In the genomic region with DNA sequence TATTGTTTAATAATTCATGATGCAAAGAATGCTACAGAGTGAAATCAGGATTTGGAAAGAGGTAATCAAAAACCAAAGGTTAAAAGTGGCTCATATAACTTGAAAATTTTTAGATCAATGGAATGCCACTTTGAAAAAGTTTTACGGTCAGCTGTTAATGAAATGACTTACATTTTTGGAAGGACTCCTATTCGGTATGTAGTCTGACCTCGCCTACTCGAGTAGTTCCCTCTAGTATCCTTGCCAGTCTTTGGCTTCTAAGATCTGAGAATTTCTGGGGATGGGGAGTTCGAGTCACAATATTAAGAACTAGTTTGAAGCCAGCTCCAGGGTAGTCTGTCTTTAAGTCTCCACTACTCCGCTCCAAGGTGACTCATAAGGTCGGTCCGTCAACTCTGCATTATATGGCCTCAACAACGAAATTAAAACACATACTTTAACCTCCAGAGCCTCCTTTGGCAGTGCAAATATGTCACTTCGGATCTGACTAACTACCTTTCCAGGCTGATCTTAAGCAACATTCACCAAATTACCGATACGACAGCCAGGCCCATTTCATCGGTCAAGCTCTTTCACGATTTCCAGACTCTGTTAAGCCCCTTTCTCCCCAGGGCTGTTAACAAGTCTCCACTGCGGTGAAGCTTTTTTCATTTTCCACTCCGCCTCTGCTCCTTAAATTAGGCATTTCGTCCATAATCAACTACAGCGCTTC, we compare ENCODE assay signal across 8 cellular contexts. TPM values are rescaled to one million over a fixed set of nuclear protein-coding genes. Genes with fewer than 3 reads are reported as not detected.
DNase-seq lines count a peak whose midpoint lies in the region; ATAC-seq and TF ChIP-seq lines count a peak whose summit lies in the region.

No MANE protein-coding gene starts in this region.

- peaks cover 0 to 5% (median 0%) of the 10 kb centered on the region in 11 donors for H3K9me3 ChIP-seq in heart right ventricle
- no peaks in the 10 kb centered on the region for H3K9me3 ChIP-seq in psoas muscle

- H3K4me3 ChIP-seq in GM06990 (replicated peaks; ENCODE audit: low read depth, low read length) (peak overlapping the region; percentile 86), heart right ventricle (peak overlapping the region; percentile 33 to 98 (median 83)), psoas muscle (peak overlapping the region; percentile 99)

- ATAC-seq in GM21619 (IDR thresholded peaks at IDR 0.05; ENCODE audit: unreplicated experiment): peak; percentile 2
- peak in 7 of 8 donors; percentile 0 to 19 (median 4) for ATAC-seq in heart right ventricle
- peak; percentile 8 to 33 (median 22) for ATAC-seq in psoas muscle

- H3K36me3 ChIP-seq in GM06990 (ENCODE audit: control insufficient read depth, insufficient read depth, low read length): no peaks in the 10 kb centered on the region; the same call in 1 of the 2 replicates
- H3K36me3 ChIP-seq in heart right ventricle: peaks cover 0 to 7% (median 0%) of the 10 kb centered on the region in 9 donors
- H3K36me3 ChIP-seq in psoas muscle (ENCODE audit: insufficient read depth in 1 of 2, low read depth in 1 of 2): no peaks in the 10 kb centered on the region

- peaks cover 61% of the 10 kb centered on the region for H3K4me1 Mint-ChIP-seq in activated naive CD4-positive, alpha-beta T cell treated with anti-CD3 and anti-CD28 coated beads, Interleukin-2, amount 50 U/mL, for 24 hours

- 6 to 8% methylated on average over 18 of the region's 18 CpGs for WGBS in heart right ventricle, 2 donors
- 3 to 7% (median 3%) methylated on average over 18 of the region's 18 CpGs for WGBS in psoas muscle, 3 donors

- peak overlapping the region; percentile 99 for H3K27ac Mint-ChIP-seq in activated naive CD4-positive, alpha-beta T cell treated with anti-CD3 and anti-CD28 coated beads, Interleukin-2, amount 50 U/mL, for 24 hours

- H3K27me3 Mint-ChIP-seq in activated naive CD4-positive, alpha-beta T cell treated with anti-CD3 and anti-CD28 coated beads, Interleukin-2, amount 50 U/mL, for 24 hours: no peaks in the 10 kb centered on the region

- intact Hi-C loops in heart right ventricle (cut with DNase I) (loop anchor here in 6 of 10 donors (2.0 to 5.0 kb wide), 4 partner anchors 123 to 218 kb away; partner anchors contain the start of genes ELF2 (in 4 of the 6) and RAB33B (in 1 of the 6)), psoas muscle (cut with DNase I) (loop anchor here in 1 of 2 donors (5.0 kb wide), 1 partner anchor 33 kb away; no protein-coding TSS in a partner anchor)

- H3K9me3 Mint-ChIP-seq in activated naive CD4-positive, alpha-beta T cell treated with anti-CD3 and anti-CD28 coated beads, Interleukin-2, amount 50 U/mL, for 24 hours: no peaks in the 10 kb centered on the region

- no peak for TF ChIP-seq CTCF in GM06990 (IDR thresholded peaks at IDR 0.05; ENCODE audit: insufficient read depth, low read length, poor library complexity, severe bottlenecking)
- no peak for TF ChIP-seq CTCF in heart right ventricle (IDR thresholded peaks at IDR 0.05)
- TF ChIP-seq CTCF in psoas muscle (IDR thresholded peaks at IDR 0.05): no peak

- no peaks in the 10 kb centered on the region for H3K27me3 ChIP-seq in GM06990 (replicated peaks; ENCODE audit: control insufficient read depth, insufficient read depth, low read length)
- no peaks in the 10 kb centered on the region for H3K27me3 ChIP-seq in heart right ventricle
- no peaks in the 10 kb centered on the region for H3K27me3 ChIP-seq in psoas muscle (ENCODE audit: insufficient read depth in 3 of 3, low read length in 2 of 3)

- H3K4me3 Mint-ChIP-seq in activated naive CD4-positive, alpha-beta T cell treated with anti-CD3 and anti-CD28 coated beads, Interleukin-2, amount 50 U/mL, for 24 hours: peak overlapping the region; percentile 99

- DNase-seq in GM06990 (ENCODE audit: extremely low read depth, insufficient read length) (peak; percentile 22), Kasumi-1 (lab: John Stamatoyannopoulos, UW) (peak; percentile 53 to 66), heart right ventricle (no peak), psoas muscle (no peak), 8988T (no peak), SKM-1 treated with dmso at 0.1 percent for 144 hours (lab: John Stamatoyannopoulos, UW; ENCODE audit: unreplicated experiment) (no peak)

- H3K4me1 ChIP-seq in heart right ventricle (peaks cover 0 to 66% (median 36%) of the 10 kb centered on the region in 9 donors), psoas muscle (peaks cover 41% of the 10 kb centered on the region)

- peaks cover 10% of the 10 kb centered on the region for H3K36me3 Mint-ChIP-seq in activated naive CD4-positive, alpha-beta T cell treated with anti-CD3 and anti-CD28 coated beads, Interleukin-2, amount 50 U/mL, for 24 hours

- H3K27ac ChIP-seq in heart right ventricle (peak overlapping the region; percentile 59 to 94 (median 90)), psoas muscle (peak overlapping the region; percentile 99)

RNA-seq across cellular contexts. Expression of gene NAA15, which starts 0.7 kb away (rescaled TPM):
- total RNA-seq in heart right ventricle (10 to 100 TPM; 26.1 to 45.4 (median 33.7) TPM), psoas muscle (10 to 100 TPM; 31.9 to 53.7 (median 48.9) TPM)
- polyA plus RNA-seq in heart right ventricle (10 to 100 TPM in 1 of 2 donors, 1 to 10 TPM in 1; 8.2 to 12.0 TPM), psoas muscle (10 to 100 TPM; 17.2 to 43.0 (median 26.1) TPM)

RNA-seq across cellular contexts. Expression of gene NDUFC1, which starts 1.7 kb away (rescaled TPM):
- total RNA-seq in heart right ventricle (100 to 1,000 TPM; 184 to 248 (median 204) TPM), psoas muscle (100 to 1,000 TPM in 3 of 4 donors, 10 to 100 TPM in 1; 91.6 to 127 (median 111) TPM)
- polyA plus RNA-seq in heart right ventricle (100 to 1,000 TPM; 213 to 266 TPM), psoas muscle (100 to 1,000 TPM in 2 of 3 donors, 10 to 100 TPM in 1; 77.8 to 143 (median 123) TPM)

RNA-seq across cellular contexts. Expression of gene MGARP, which starts 20.6 kb away (rescaled TPM):
- total RNA-seq in heart right ventricle (1 to 10 TPM in 5 of 10 donors, under 1 TPM in 4, not detected in 1; 0.36 to 2.3 (median 1.1) TPM), psoas muscle (1 to 10 TPM in 1 of 4 donors, under 1 TPM in 2, not detected in 1; 0.26 to 1.0 (median 0.34) TPM)
- polyA plus RNA-seq in heart right ventricle (1 to 10 TPM; 1.5 to 1.7 TPM), psoas muscle (1 to 10 TPM in 1 of 3 donors, under 1 TPM in 2; 0.13 to 2.1 (median 0.27) TPM)

Comparison
In these comparisons a context has a peak if more than half of its experiments do, and no peak if none do; other contexts are left out.
1. DNase-seq: peak in GM06990 (single experiment) and Kasumi-1 (2 of 2); none in heart right ventricle (0 of 2), psoas muscle (0 of 2), 8988T (single experiment) and SKM-1 treated with dmso at 0.1 percent for 144 hours (single experiment).
2. Peak in every context shown above with its lines, with median percentiles within 50 percentile points of each other: H3K4me3 ChIP-seq and ATAC-seq.